ENCODE assay signal across 8 cellular contexts in the genomic region with DNA sequence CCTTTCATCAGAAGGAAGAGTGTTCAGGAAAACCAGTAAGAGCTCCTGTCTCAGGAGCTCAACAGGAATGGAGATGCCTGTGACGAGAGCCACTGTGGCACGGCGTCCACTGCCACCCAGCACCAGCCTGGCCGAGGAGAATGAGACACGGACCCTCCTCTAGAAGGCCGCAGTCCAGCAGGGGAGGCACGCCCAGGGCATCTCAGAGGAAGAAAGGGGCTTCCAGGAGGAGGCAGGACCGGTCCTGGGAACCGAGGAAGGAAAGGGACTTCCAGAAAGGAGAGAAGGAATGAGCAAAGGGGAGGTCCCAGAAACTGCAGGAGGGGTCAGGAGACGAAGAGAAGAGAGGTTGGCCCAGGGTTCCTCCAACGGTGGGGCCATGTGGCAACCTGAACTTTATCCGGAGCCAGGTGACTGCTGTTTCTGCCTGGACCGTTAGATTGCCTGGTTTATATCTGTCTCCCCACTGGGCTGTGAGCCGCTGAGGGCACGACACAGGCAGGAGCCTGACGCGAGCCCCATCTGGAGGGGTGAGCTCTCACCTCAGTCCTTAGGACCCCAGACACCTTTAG. TPM values are rescaled to one million over a fixed set of nuclear protein-coding genes. Genes with fewer than 3 reads are reported as not detected.
A peak's percentile ranks its signal among the peaks of the same experiment; 100 is the strongest.
DNase-seq lines count a peak whose midpoint lies in the region; ATAC-seq and TF ChIP-seq lines count a peak whose summit lies in the region.

No MANE protein-coding gene starts in this region.

- peak overlapping the region; percentile 72 for H3K4me3 Mint-ChIP-seq in WTC11
- no peak overlapping the region for H3K4me3 Mint-ChIP-seq in glutamatergic neuron (ENCODE audit: unreplicated experiment)
- peak overlapping the region; percentile 91 for H3K4me3 Mint-ChIP-seq in stimulated activated naive B cell treated with anti-CD40 and anti-IgM and Interleukin-4, amounts not matched to agents 10 μg/mL and 1 μg/mL and 100 μg/mL, for 72 hours

- CTCF ChIA-PET in WTC11 (lab: Charles Lee), result interaction anchor here (0.5 to 3.4 kb wide), 29 partner anchors 9 to 491 kb away, joined by 3 to 42 read pairs (median 5); a partner anchor contains a TSS

- H3K27me3 Mint-ChIP-seq in WTC11 (ENCODE audit: low read depth), result peaks cover 10% of the 10 kb centered on the region
- peaks cover 4% of the 10 kb centered on the region for H3K27me3 Mint-ChIP-seq in glutamatergic neuron (ENCODE audit: unreplicated experiment)
- peaks cover 16 to 19% of the 10 kb centered on the region in 2 donors for H3K27me3 Mint-ChIP-seq in stimulated activated naive B cell treated with anti-CD40 and anti-IgM and Interleukin-4, amounts not matched to agents 10 μg/mL and 1 μg/mL and 100 μg/mL, for 72 hours

- POLR2A ChIA-PET in WTC11 (lab: Charles Lee), result interaction anchor here (1.6 kb wide), 1 partner anchor 65 kb away, joined by 7 read pairs; a partner anchor contains a TSS

- TF ChIP-seq CTCF in WTC11 (IDR thresholded peaks at IDR 0.05) (no peak), glutamatergic neuron (IDR thresholded peaks at IDR 0.05; ENCODE audit: partially characterized antibody, unreplicated experiment) (no peak)

- H3K9me3 Mint-ChIP-seq in WTC11 (no peaks in the 10 kb centered on the region), glutamatergic neuron (ENCODE audit: unreplicated experiment) (peaks cover 2% of the 10 kb centered on the region)
- no peaks in the 10 kb centered on the region for H3K9me3 Mint-ChIP-seq in stimulated activated naive B cell treated with anti-CD40 and anti-IgM and Interleukin-4, amounts not matched to agents 10 μg/mL and 1 μg/mL and 100 μg/mL, for 72 hours

- H3K4me1 Mint-ChIP-seq in WTC11 (peaks cover 13% of the 10 kb centered on the region), glutamatergic neuron (ENCODE audit: low read depth, unreplicated experiment) (peaks cover 3% of the 10 kb centered on the region)
- H3K4me1 Mint-ChIP-seq in stimulated activated naive B cell treated with anti-CD40 and anti-IgM and Interleukin-4, amounts not matched to agents 10 μg/mL and 1 μg/mL and 100 μg/mL, for 72 hours, result peaks cover 8 to 21% of the 10 kb centered on the region in 2 donors

- H3K27ac Mint-ChIP-seq in WTC11 (no peak overlapping the region), glutamatergic neuron (ENCODE audit: unreplicated experiment) (peak overlapping the region; percentile 38)
- H3K27ac Mint-ChIP-seq in stimulated activated naive B cell treated with anti-CD40 and anti-IgM and Interleukin-4, amounts not matched to agents 10 μg/mL and 1 μg/mL and 100 μg/mL, for 72 hours, result peak overlapping the region; percentile 17

- H3K36me3 Mint-ChIP-seq in WTC11 (no peaks in the 10 kb centered on the region; the same call in 1 of the 2 replicates), glutamatergic neuron (ENCODE audit: unreplicated experiment) (no peaks in the 10 kb centered on the region)
- H3K36me3 Mint-ChIP-seq in stimulated activated naive B cell treated with anti-CD40 and anti-IgM and Interleukin-4, amounts not matched to agents 10 μg/mL and 1 μg/mL and 100 μg/mL, for 72 hours, result no peaks in the 10 kb centered on the region

- DNase-seq in WTC11 (ENCODE audit: low spot score) (no peak), glutamatergic neuron (no peak), medulla oblongata (ENCODE audit: extremely low spot score) (no peak), DMS114 treated with DMSO at 0.1 percent for 48 hours (lab: John Stamatoyannopoulos, UW; ENCODE audit: unreplicated experiment) (no peak), NCI-H524 (lab: John Stamatoyannopoulos, UW) (no peak)
- no peak for DNase-seq in stimulated activated naive B cell treated with anti-CD40 and anti-IgM and Interleukin-4, amounts not matched to agents 10 μg/mL and 1 μg/mL and 100 μg/mL, for 72 hours

- ATAC-seq in GM18502 (IDR thresholded peaks at IDR 0.05; ENCODE audit: poor library complexity, unreplicated experiment) (peak; percentile 26), HG02798 (IDR thresholded peaks at IDR 0.05; ENCODE audit: poor library complexity, unreplicated experiment) (peak; percentile 17), WTC11 (peak; percentile 8; the same call in 1 of the 2 replicates)
- peak; percentile 52 to 57 for ATAC-seq in stimulated activated naive B cell treated with anti-CD40 and anti-IgM and Interleukin-4, amounts not matched to agents 10 μg/mL and 1 μg/mL and 100 μg/mL, for 72 hours (replicated peaks)

TF ChIP-seq in WTC11, 78 proteins besides CTCF, POLR2A, EP300 and RAD21:
- TF ChIP-seq PRRX2 (CRISPR knock-in tag; IDR thresholded peaks at IDR 0.05) (no peak), TEAD1 (CRISPR knock-in tag; IDR thresholded peaks at IDR 0.05) (no peak), SMAD4 (CRISPR knock-in tag; IDR thresholded peaks at IDR 0.05) (no peak), IRF2 (CRISPR knock-in tag; IDR thresholded peaks at IDR 0.05; ENCODE audit: borderline replicate concordance, low read depth) (no peak), FOXK1 (CRISPR knock-in tag; IDR thresholded peaks at IDR 0.05) (no peak), CREB1 (CRISPR knock-in tag; IDR thresholded peaks at IDR 0.05) (no peak)
- TF ChIP-seq, protein P1, sequence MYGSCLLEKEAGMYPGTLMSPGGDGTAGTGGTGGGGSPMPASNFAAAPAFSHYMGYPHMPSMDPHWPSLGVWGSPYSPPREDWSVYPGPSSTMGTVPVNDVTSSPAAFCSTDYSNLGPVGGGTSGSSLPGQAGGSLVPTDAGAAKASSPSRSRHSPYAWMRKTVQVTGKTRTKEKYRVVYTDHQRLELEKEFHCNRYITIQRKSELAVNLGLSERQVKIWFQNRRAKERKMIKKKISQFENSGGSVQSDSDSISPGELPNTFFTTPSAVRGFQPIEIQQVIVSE (CRISPR knock-in tag; IDR thresholded peaks at IDR 0.05; ENCODE audit: borderline replicate concordance), result no peak
- TF ChIP-seq, protein P2, sequence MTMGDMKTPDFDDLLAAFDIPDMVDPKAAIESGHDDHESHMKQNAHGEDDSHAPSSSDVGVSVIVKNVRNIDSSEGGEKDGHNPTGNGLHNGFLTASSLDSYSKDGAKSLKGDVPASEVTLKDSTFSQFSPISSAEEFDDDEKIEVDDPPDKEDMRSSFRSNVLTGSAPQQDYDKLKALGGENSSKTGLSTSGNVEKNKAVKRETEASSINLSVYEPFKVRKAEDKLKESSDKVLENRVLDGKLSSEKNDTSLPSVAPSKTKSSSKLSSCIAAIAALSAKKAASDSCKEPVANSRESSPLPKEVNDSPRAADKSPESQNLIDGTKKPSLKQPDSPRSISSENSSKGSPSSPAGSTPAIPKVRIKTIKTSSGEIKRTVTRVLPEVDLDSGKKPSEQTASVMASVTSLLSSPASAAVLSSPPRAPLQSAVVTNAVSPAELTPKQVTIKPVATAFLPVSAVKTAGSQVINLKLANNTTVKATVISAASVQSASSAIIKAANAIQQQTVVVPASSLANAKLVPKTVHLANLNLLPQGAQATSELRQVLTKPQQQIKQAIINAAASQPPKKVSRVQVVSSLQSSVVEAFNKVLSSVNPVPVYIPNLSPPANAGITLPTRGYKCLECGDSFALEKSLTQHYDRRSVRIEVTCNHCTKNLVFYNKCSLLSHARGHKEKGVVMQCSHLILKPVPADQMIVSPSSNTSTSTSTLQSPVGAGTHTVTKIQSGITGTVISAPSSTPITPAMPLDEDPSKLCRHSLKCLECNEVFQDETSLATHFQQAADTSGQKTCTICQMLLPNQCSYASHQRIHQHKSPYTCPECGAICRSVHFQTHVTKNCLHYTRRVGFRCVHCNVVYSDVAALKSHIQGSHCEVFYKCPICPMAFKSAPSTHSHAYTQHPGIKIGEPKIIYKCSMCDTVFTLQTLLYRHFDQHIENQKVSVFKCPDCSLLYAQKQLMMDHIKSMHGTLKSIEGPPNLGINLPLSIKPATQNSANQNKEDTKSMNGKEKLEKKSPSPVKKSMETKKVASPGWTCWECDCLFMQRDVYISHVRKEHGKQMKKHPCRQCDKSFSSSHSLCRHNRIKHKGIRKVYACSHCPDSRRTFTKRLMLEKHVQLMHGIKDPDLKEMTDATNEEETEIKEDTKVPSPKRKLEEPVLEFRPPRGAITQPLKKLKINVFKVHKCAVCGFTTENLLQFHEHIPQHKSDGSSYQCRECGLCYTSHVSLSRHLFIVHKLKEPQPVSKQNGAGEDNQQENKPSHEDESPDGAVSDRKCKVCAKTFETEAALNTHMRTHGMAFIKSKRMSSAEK (CRISPR knock-in tag; IDR thresholded peaks at IDR 0.05; ENCODE audit: borderline replicate concordance), result no peak

RNA-seq across cellular contexts. Expression of a gene that starts 26.8 kb away (rescaled TPM):
- total RNA-seq in WTC11 (2021) (1.9 to 3.0 TPM (median 2.7 TPM) in 3 replicates), glutamatergic neuron (ENCODE audit: unreplicated experiment) (0.69 TPM)
